Comparison of ENCODE assay signal across 8 cellular contexts in the genomic region with DNA sequence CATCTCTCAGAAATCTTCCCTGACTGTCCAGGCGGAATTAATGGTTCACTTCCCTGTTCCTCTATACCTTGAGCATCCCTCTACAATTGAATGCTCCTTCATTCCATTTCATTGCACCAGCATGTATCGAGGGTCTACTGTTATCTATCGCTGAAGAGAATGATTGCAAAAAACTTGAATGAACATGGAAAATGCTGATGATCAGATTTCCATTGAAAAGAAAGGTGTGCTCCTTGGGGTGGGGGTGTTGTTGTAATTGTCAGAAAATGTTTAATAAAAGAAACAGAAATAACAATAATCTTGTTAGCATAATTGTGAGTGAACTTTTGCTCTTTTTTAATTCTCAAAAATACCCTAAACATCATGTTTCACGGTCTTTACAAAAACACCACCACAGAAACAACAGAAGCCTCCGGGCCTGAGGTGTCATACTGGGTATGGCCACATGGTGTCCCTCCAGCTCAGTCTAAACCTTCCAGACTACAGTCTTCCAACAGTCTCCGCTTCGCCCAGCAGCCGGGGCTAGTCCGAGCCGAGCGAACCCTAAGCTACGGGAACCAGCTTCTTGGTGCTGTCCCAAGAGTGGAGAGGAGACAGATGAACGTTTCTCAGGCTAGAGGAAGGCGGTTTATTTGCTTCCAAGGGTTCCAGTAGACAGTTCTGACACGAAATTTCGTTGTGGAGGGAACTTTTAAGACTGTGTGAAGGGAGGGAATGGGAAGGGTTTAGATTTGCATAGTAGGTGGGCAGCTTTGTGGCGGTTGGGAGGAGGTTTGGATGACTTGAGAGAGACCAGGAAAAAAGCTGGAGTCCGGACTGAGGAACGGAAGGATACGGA.
DNase-seq lines count a peak whose midpoint lies in the region; ATAC-seq and TF ChIP-seq lines count a peak whose summit lies in the region.

No MANE protein-coding gene starts in this region.

- peaks cover 41% of the 10 kb centered on the region for H3K27me3 Mint-ChIP-seq in activated naive CD8-positive, alpha-beta T cell treated with anti-CD3 and anti-CD28 coated beads, Interleukin-2, amount 50 U/mL, for 24 hours

- H3K4me3 Mint-ChIP-seq in activated naive CD8-positive, alpha-beta T cell treated with anti-CD3 and anti-CD28 coated beads, Interleukin-2, amount 50 U/mL, for 24 hours, result peak overlapping the region; percentile 82

- no peak overlapping the region for H3K27ac Mint-ChIP-seq in activated naive CD8-positive, alpha-beta T cell treated with anti-CD3 and anti-CD28 coated beads, Interleukin-2, amount 50 U/mL, for 24 hours

- TF ChIP-seq POLR2A in NB4 (IDR thresholded peaks at IDR 0.05; ENCODE audit: extremely low read depth, insufficient read length) (no peak), upper lobe of left lung (IDR thresholded peaks at IDR 0.05) (peak in 1 of 4 donors; percentile 36)

- intact Hi-C loops in cardiac septum (cut with DNase I) (loop anchor here (2.0 to 10.0 kb wide), 4 partner anchors 87 to 854 kb away; no protein-coding TSS in a partner anchor), posterior cingulate gyrus (cut with DNase I) (loop anchor here (1.0 to 10.0 kb wide), 6 partner anchors 76 to 854 kb away; a partner anchor contains a TSS)

- no peaks in the 10 kb centered on the region for H3K9me3 ChIP-seq in upper lobe of left lung

- H3K4me1 ChIP-seq in upper lobe of left lung, result peaks cover 3 to 26% (median 16%) of the 10 kb centered on the region in 4 donors

- no peaks in the 10 kb centered on the region for H3K27me3 ChIP-seq in upper lobe of left lung

- peak overlapping the region; percentile 67 to 84 (median 78) for H3K27ac ChIP-seq in upper lobe of left lung

- DNase-seq in GM03348 (ENCODE audit: low spot score) (peak; percentile 92), HEK293T (ENCODE audit: extremely low spot score) (peak; percentile 84), NB4 (ENCODE audit: low read depth) (peak; percentile 82), SW 1271 (lab: John Stamatoyannopoulos, UW) (peak; percentile 69 to 86), cardiac septum (ENCODE audit: low spot score) (peak; percentile 91), posterior cingulate gyrus (peak; percentile 86 to 98 (median 92)), upper lobe of left lung (peak; percentile 88)
- DNase-seq in activated naive CD8-positive, alpha-beta T cell treated with anti-CD3 and anti-CD28 coated beads, Interleukin-2, amount 50 U/mL, for 24 hours, result peak; percentile 84

- TF ChIP-seq CTCF in NB4 (IDR thresholded peaks at IDR 0.05; ENCODE audit: low read depth, low read length) (peak; percentile 80), upper lobe of left lung (IDR thresholded peaks at IDR 0.05) (peak; percentile 90 to 97 (median 94))

- H3K36me3 ChIP-seq in upper lobe of left lung, result no peaks in the 10 kb centered on the region

- POLR2A ChIA-PET in HEK293T (lab: Yijun Ruan, JAX), result interaction anchor here (0.6 to 2.3 kb wide), 11 partner anchors 8 to 141 kb away, joined by 3 to 17 read pairs (median 4); a partner anchor contains a TSS

- ATAC-seq in activated naive CD8-positive, alpha-beta T cell treated with anti-CD3 and anti-CD28 coated beads, Interleukin-2, amount 50 U/mL, for 24 hours, result peak; percentile 92
- peak; percentile 88 to 96 for ATAC-seq in upper lobe of left lung (ENCODE audit: low FRiP score in 2 of 2)

- H3K36me3 Mint-ChIP-seq in activated naive CD8-positive, alpha-beta T cell treated with anti-CD3 and anti-CD28 coated beads, Interleukin-2, amount 50 U/mL, for 24 hours (ENCODE audit: low read depth), result no peaks in the 10 kb centered on the region

- CTCF ChIA-PET in HEK293T (lab: Yijun Ruan, JAX), result interaction anchor here (0.6 to 1.9 kb wide), 20 partner anchors 9 to 854 kb away, joined by 3 to 50 read pairs (median 4); no protein-coding TSS in a partner anchor

- no peaks in the 10 kb centered on the region for H3K9me3 Mint-ChIP-seq in activated naive CD8-positive, alpha-beta T cell treated with anti-CD3 and anti-CD28 coated beads, Interleukin-2, amount 50 U/mL, for 24 hours

- H3K4me1 Mint-ChIP-seq in activated naive CD8-positive, alpha-beta T cell treated with anti-CD3 and anti-CD28 coated beads, Interleukin-2, amount 50 U/mL, for 24 hours, result peaks cover 17% of the 10 kb centered on the region

- H3K4me3 ChIP-seq in NB4 (ENCODE audit: low read depth, low read length), result no peak overlapping the region
- H3K4me3 ChIP-seq in upper lobe of left lung, result peak overlapping the region in 3 of 4 donors; percentile 32 to 54 (median 49)

- WGBS in upper lobe of left lung, 2 donors, result 6% methylated on average over 20 of the region's 20 CpGs

- no peak for TF ChIP-seq EP300 in upper lobe of left lung (IDR thresholded peaks at IDR 0.05)

TF ChIP-seq in HEK293T, 16 proteins besides CTCF, POLR2A, EP300 and RAD21:
- TF ChIP-seq ZNF384 (IDR thresholded peaks at IDR 0.05) (peak; percentile 97; the same call in 1 of the 2 replicates), CTBP1 (IDR thresholded peaks at IDR 0.05; ENCODE audit: borderline replicate concordance) (no peak), L3MBTL2 (conservative IDR thresholded peaks at IDR 0.05) (0 out of 2 replicates have a peak, but pooled peaks have one; percentile 13)
